In the genomic region with DNA sequence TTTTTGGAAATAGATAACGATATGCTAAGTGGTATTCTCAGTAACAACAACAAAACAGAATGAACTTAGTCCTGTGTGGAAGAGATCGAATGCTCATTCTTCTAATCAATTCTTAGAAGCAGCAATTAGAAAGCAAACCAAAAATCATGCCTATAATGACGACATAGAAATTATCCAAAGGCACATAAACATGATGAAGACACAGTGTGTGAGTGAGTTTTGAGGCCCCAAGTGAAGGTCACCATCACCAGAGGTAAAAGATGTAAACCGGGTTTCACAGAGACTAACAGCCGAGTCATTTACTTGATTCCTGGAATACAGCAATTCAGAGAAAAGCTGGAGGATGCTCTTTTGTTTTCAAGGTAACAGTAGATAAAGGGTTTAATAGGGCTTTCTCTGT, we compare ENCODE assay signal across 25 cellular contexts.
"Had no signal": no experiment of that assay in that cellular context is flagged by ENCODE, and none has a peak within 500 bp of the region (broad histone marks: within the 10 kb centered on the region; RNA-seq: fewer than 3 reads in every experiment).

No MANE protein-coding gene starts in this region.

- H3K4me3 Mint-ChIP-seq: immature natural killer cell; natural killer cell; neural crest cell; stimulated activated naive CD8-positive, alpha-beta T cell treated with anti-CD3 and anti-CD28 coated beads, Interleukin-15, amount 100 ng/mL, for 72 hours had no signal

- ATAC-seq: left ventricle myocardium superior; lower lobe of right lung; natural killer cell; sciatic nerve; stimulated activated naive CD8-positive, alpha-beta T cell treated with anti-CD3 and anti-CD28 coated beads, Interleukin-15, amount 100 ng/mL, for 72 hours had no signal

- H2AFZ ChIP-seq: parathyroid adenoma had no signal

- H3K27me3 ChIP-seq: esophagus squamous epithelium, thyroid gland, upper lobe of left lung had no signal

- H3K4me2 ChIP-seq: smooth muscle cell had no signal

- H3K27ac Mint-ChIP-seq: immature natural killer cell; natural killer cell; progenitor cell of endocrine pancreas; stimulated activated naive CD8-positive, alpha-beta T cell treated with anti-CD3 and anti-CD28 coated beads, Interleukin-15, amount 100 ng/mL, for 72 hours had no signal

- H3K36me3 ChIP-seq: esophagus squamous epithelium, lower lobe of right lung, thyroid gland, upper lobe of left lung had no signal

- FAIRE-seq: endothelial cell of umbilical vein, keratinocyte, urothelium cell line had no signal

- DNase-seq: dermis blood vessel endothelial cell; effector memory CD4-positive, alpha-beta T cell; esophagus squamous epithelium; foreskin melanocyte; immature natural killer cell; left ventricle myocardium superior; lower lobe of right lung; natural killer cell; stimulated activated CD4-positive, alpha-beta T cell treated with anti-CD3 and anti-CD28 coated beads, Interleukin-12 subunit alpha, Interleukin-12 subunit beta, amount 100 ng/mL, for 4 hours; stimulated activated CD4-positive, alpha-beta T cell treated with anti-CD3 and anti-CD28 coated beads, Interleukin-1b, Interleukin-23, amount 100 ng/mL, for 48 hours; stimulated activated CD4-positive, alpha-beta T cell treated with anti-CD3 and anti-CD28 coated beads, Interleukin-4, amount 100 ng/mL, for 1 hour; stimulated activated CD8-positive, alpha-beta memory T cell treated with anti-CD3 and anti-CD28 coated beads, Interleukin-4, amount 100 ng/mL, for 48 hours; stimulated activated naive CD4-positive, alpha-beta T cell; stimulated activated naive CD8-positive, alpha-beta T cell treated with anti-CD3 and anti-CD28 coated beads, Interleukin-15, amount 100 ng/mL, for 72 hours; thyroid gland; upper lobe of left lung had no signal

- H3K36me3 Mint-ChIP-seq: immature natural killer cell, natural killer cell had no signal

- H3K79me2 ChIP-seq: parathyroid adenoma had no signal

- H3K9me3 Mint-ChIP-seq: neural crest cell had no signal

- H3K4me3 ChIP-seq: coronary artery, esophagus squamous epithelium, lower lobe of right lung, smooth muscle cell, thyroid gland, upper lobe of left lung had no signal

- H3K4me1 ChIP-seq: esophagus squamous epithelium, lower lobe of right lung, parathyroid adenoma, thyroid gland, upper lobe of left lung had no signal

- H3K27ac ChIP-seq: coronary artery, esophagus squamous epithelium, lower lobe of right lung, parathyroid adenoma, thyroid gland, upper lobe of left lung had no signal

- H3K9me3 ChIP-seq: esophagus squamous epithelium, lower lobe of right lung, thyroid gland, upper lobe of left lung had no signal

- H3K9ac ChIP-seq: parathyroid adenoma had no signal

- H3K27me3 Mint-ChIP-seq: progenitor cell of endocrine pancreas; stimulated activated naive CD8-positive, alpha-beta T cell treated with anti-CD3 and anti-CD28 coated beads, Interleukin-15, amount 100 ng/mL, for 72 hours had no signal

- H3K4me1 Mint-ChIP-seq: immature natural killer cell; natural killer cell; neural crest cell; stimulated activated naive CD8-positive, alpha-beta T cell treated with anti-CD3 and anti-CD28 coated beads, Interleukin-15, amount 100 ng/mL, for 72 hours had no signal
